17 cellular contexts compared by ENCODE assay signal in the genomic region with DNA sequence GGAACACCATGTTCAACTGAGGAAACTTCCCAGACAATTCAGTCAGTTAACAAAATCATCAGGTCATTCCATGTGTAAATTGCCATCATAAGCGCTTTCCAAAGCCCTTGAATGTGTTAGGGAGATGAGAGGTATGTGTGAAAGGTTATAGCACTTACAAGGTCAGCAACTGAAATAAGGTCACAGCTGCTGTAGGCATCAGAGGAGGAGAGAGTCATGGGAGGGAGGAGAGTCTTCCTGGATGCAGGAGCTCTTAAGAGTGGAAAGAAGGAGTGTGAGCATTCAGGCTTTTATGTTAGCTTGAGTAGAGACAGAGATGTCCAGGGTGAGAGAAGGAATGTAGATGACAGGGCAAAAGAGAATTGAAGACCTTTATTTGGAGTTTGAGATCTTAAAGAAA.
DNase-seq lines count a peak whose midpoint lies in the region; ATAC-seq, FAIRE-seq and TF ChIP-seq lines count a peak whose summit lies in the region.
"Had no signal": no experiment of that assay in that cellular context is flagged by ENCODE, and none has a peak within 500 bp of the region (broad histone marks: within the 10 kb centered on the region; RNA-seq: fewer than 3 reads in every experiment).

No MANE protein-coding gene starts in this region.

- 0 out of 2 replicates have a peak overlapping the region, but pooled peaks have one; percentile 16 for H3K23ac ChIP-seq in IMR-90 (ENCODE audit: low read depth, low read length)

- no peak overlapping the region for H2BK15ac ChIP-seq in IMR-90 (ENCODE audit: low read depth, low read length)

- no peak overlapping the region for H2AK9ac ChIP-seq in IMR-90 (replicated peaks; ENCODE audit: low read depth, low read length, poor library complexity)

- H3K4me1 ChIP-seq in IMR-90 (ENCODE audit: control insufficient read depth, insufficient read depth, low read length): peaks cover 21% of the 10 kb centered on the region
- peaks cover 18% of the 10 kb centered on the region for H3K4me1 ChIP-seq in GM12878 (ENCODE audit: control insufficient read depth, insufficient read depth, low read length)
- H3K4me1 ChIP-seq: neural progenitor cell had no signal

- H3K36me3 Mint-ChIP-seq in activated CD4-positive, alpha-beta T cell treated with anti-CD3 and anti-CD28 coated beads, Interleukin-2, amount 10 ng/mL, durations not matched to agents 24 days and 14 days (ENCODE audit: low read depth): peaks cover 83% of the 10 kb centered on the region
- peaks cover 54% of the 10 kb centered on the region for H3K36me3 Mint-ChIP-seq in nephron (ENCODE audit: low read depth)

- peak overlapping the region in 1 of 2 experiments; percentile 38; a peak in 1 of 4 replicates for H4K8ac ChIP-seq in IMR-90 (ENCODE audit: low read depth in 2 of 2, low read length in 2 of 2)

- TF ChIP-seq CTCF in IMR-90 (conservative IDR thresholded peaks at IDR 0.05; ENCODE audit: low read depth, low read length) (no peak), GM12878 (IDR thresholded peaks at IDR 0.05 in 2 of 3, conservative IDR thresholded peaks at IDR 0.05 in 1 of 3; ENCODE audit: control insufficient read depth in 2 of 3, extremely low read depth in 1 of 3, insufficient read depth in 1 of 3, low read depth in 3 of 3, low read length in 3 of 3) (no peak), nephron (IDR thresholded peaks at IDR 0.05; ENCODE audit: unreplicated experiment in 3 of 3) (no peak)

- TF ChIP-seq EP300 in GM12878 (IDR thresholded peaks at IDR 0.05; ENCODE audit: borderline replicate concordance in 1 of 2, control insufficient read depth in 1 of 2, low read depth in 2 of 2, low read length in 2 of 2): no peak

- no peaks in the 10 kb centered on the region for H3K27me3 ChIP-seq in IMR-90 (ENCODE audit: control insufficient read depth, insufficient read depth, low read length)
- no peaks in the 10 kb centered on the region for H3K27me3 ChIP-seq in GM12878 (replicated peaks in 1 of 2; ENCODE audit: control insufficient read depth in 2 of 2, insufficient read depth in 2 of 2, low read length in 1 of 2)
- H3K27me3 ChIP-seq: left lung, MG63, neural progenitor cell, stomach had no signal

- no peak overlapping the region for H4K91ac ChIP-seq in IMR-90 (ENCODE audit: insufficient read depth, low read depth, low read length)

- no peak overlapping the region for H3K4ac ChIP-seq in IMR-90 (ENCODE audit: low read depth, low read length)

- H3K9me3 ChIP-seq in IMR-90 (ENCODE audit: control insufficient read depth, insufficient read depth, low read length): no peaks in the 10 kb centered on the region
- peaks cover 6% of the 10 kb centered on the region; the same call in 2 of the 3 replicates for H3K9me3 ChIP-seq in GM12878 (replicated peaks; ENCODE audit: control insufficient read depth, insufficient read depth, low read length)
- H3K9me3 ChIP-seq: A549, left lung, stomach had no signal

- intact Hi-C loops in activated CD4-positive, alpha-beta T cell treated with anti-CD3 and anti-CD28 coated beads, Interleukin-2, amount 10 ng/mL, durations not matched to agents 24 days and 14 days (cut with micrococcal nuclease): loop anchor here (1.0 to 2.0 kb wide), 2 partner anchors 8 to 21 kb away; no protein-coding TSS in a partner anchor
- intact Hi-C loops in IMR-90 (cut with micrococcal nuclease): loop anchor here (10.0 kb wide), 1 partner anchor 855 kb away; a partner anchor contains a TSS
- intact Hi-C loops in GM12878 (cut with micrococcal nuclease; ENCODE audit: unreplicated experiment): loop anchor here (2.0 to 5.0 kb wide), 2 partner anchors 17 to 117 kb away; no protein-coding TSS in a partner anchor

- no peak for TF ChIP-seq POLR2A in IMR-90 (IDR thresholded peaks at IDR 0.05; ENCODE audit: low read depth, low read length)
- TF ChIP-seq POLR2A in GM12878 (IDR thresholded peaks at IDR 0.05; ENCODE audit: low read depth, low read length): no peak

- TF ChIP-seq RAD21 in IMR-90 (IDR thresholded peaks at IDR 0.05; ENCODE audit: low read length): no peak
- no peak for TF ChIP-seq RAD21 in GM12878 (IDR thresholded peaks at IDR 0.05; ENCODE audit: insufficient read depth, low read depth, low read length)

- peak overlapping the region; percentile 78 for H3K27ac Mint-ChIP-seq in activated CD4-positive, alpha-beta T cell treated with anti-CD3 and anti-CD28 coated beads, Interleukin-2, amount 10 ng/mL, durations not matched to agents 24 days and 14 days
- H3K27ac Mint-ChIP-seq in nephron: peak overlapping the region in 2 of 3 experiments; percentile 35 to 45
- H3K27ac Mint-ChIP-seq: neural progenitor cell had no signal

- H2BK120ac ChIP-seq in IMR-90 (ENCODE audit: low read depth, low read length): peak overlapping the region; percentile 4; the same call in 1 of the 2 replicates

- 0 out of 2 replicates have a peak, but pooled peaks cover 8% of the 10 kb centered on the region for H4K20me1 ChIP-seq in IMR-90 (ENCODE audit: insufficient read depth, low read length)
- H4K20me1 ChIP-seq in GM12878 (ENCODE audit: control insufficient read depth, insufficient read depth): no peaks in the 10 kb centered on the region

- no peak overlapping the region for H4K5ac ChIP-seq in IMR-90 (ENCODE audit: low read depth, low read length)

- peak overlapping the region; percentile 62 for H3K4me3 Mint-ChIP-seq in activated CD4-positive, alpha-beta T cell treated with anti-CD3 and anti-CD28 coated beads, Interleukin-2, amount 10 ng/mL, durations not matched to agents 24 days and 14 days
- no peak overlapping the region for H3K4me3 Mint-ChIP-seq in nephron
- H3K4me3 Mint-ChIP-seq: neural progenitor cell had no signal

- WGBS in IMR-90 (ENCODE audit: extremely low coverage in 2 of 2, insufficient read length in 1 of 2), 2 experiments: no CpG with 5 or more reads among the region's 1 CpG
- 100% methylated on average over 1 of the region's 1 CpG for WGBS in GM12878 (ENCODE audit: insufficient coverage, insufficient replicate concordance, low lambda C conversion rate, missing lambda C conversion rate)

- H3K4me2 ChIP-seq in IMR-90 (ENCODE audit: low read depth, low read length): no peak overlapping the region
- H3K4me2 ChIP-seq in GM12878 (ENCODE audit: control insufficient read depth, insufficient read depth): no peak overlapping the region
- H3K4me2 ChIP-seq: A549, neural progenitor cell had no signal

- H2BK20ac ChIP-seq in IMR-90 (ENCODE audit: low read depth, low read length): no peak overlapping the region

- RAD21 ChIA-PET in GM12878 (lab: Charles Lee; ENCODE audit: unreplicated experiment): interaction anchor here (1.0 kb wide), 1 partner anchor 8 kb away, joined by 4 read pairs; no protein-coding TSS in a partner anchor

- FAIRE-seq in GM12878 (lab: Jason Lieb, UNC): no peak
- FAIRE-seq: A549, G401.6 had no signal

- peaks cover 41 to 83% of the 10 kb centered on the region in 2 experiments for H3K79me1 ChIP-seq in IMR-90 (ENCODE audit: low read depth in 1 of 2, low read length in 2 of 2)

- peaks cover 28% of the 10 kb centered on the region for H3K79me2 ChIP-seq in GM12878 (ENCODE audit: control insufficient read depth, insufficient read depth, low read length)

- 0 out of 2 replicates have a peak overlapping the region, but pooled peaks have one; percentile 34 for H2AK5ac ChIP-seq in IMR-90 (ENCODE audit: low read depth, low read length)

- no peak overlapping the region for H3K9ac ChIP-seq in IMR-90 (ENCODE audit: low read depth, low read length)
- H3K9ac ChIP-seq in GM12878 (ENCODE audit: control insufficient read depth, insufficient read depth, low read length): no peak overlapping the region
- H3K9ac ChIP-seq: neural progenitor cell had no signal

- dilution Hi-C loops in IMR-90 (cut with HindIII; ENCODE audit: low sequenced_read_pairs, unreplicated experiment): no loop called here

- POLR2A ChIA-PET in IMR-90 (lab: Charles Lee; ENCODE audit: unreplicated experiment) (no interaction called here), GM12878 (lab: Charles Lee) (interaction anchor here (0.8 to 1.0 kb wide), 3 partner anchors 19 to 116 kb away, joined by 3 to 4 read pairs (median 3); no protein-coding TSS in a partner anchor)

- SMC1A ChIA-PET in GM12878 (lab: Charles Lee; ENCODE audit: uncharacterized antibody, unreplicated experiment): interaction anchor here (1.0 to 3.3 kb wide), 3 partner anchors 18 to 65 kb away, joined by 5 to 15 read pairs (median 12); no protein-coding TSS in a partner anchor

- no peak overlapping the region for H3K4me3 ChIP-seq in IMR-90 (ENCODE audit: insufficient read depth, low read depth, low read length)
- H3K4me3 ChIP-seq in GM12878: no peak overlapping the region
- H3K4me3 ChIP-seq: A549, left lung, MG63, neural progenitor cell, skin epidermis, stomach had no signal

- H3K56ac ChIP-seq in IMR-90 (ENCODE audit: extremely low read depth, insufficient read depth, low read length): no peak overlapping the region

- BruUV-seq in IMR-90 (replicated peaks; lab: Mats Ljungman, UMichigan) (no TSS peak), GM12878 (replicated peaks; lab: Mats Ljungman, UMichigan) (no TSS peak)

- H3K9me3 Mint-ChIP-seq in activated CD4-positive, alpha-beta T cell treated with anti-CD3 and anti-CD28 coated beads, Interleukin-2, amount 10 ng/mL, durations not matched to agents 24 days and 14 days: peaks cover 14% of the 10 kb centered on the region
- H3K9me3 Mint-ChIP-seq in nephron: peaks cover 9% of the 10 kb centered on the region

- no peak for DNase-seq in activated CD4-positive, alpha-beta T cell treated with anti-CD3 and anti-CD28 coated beads, Interleukin-2, amount 10 ng/mL, durations not matched to agents 24 days and 14 days
- DNase-seq in activated CD4-positive, alpha-beta T cell treated with anti-CD3 and anti-CD28 coated beads, Interleukin-2, amount 50 U/mL, for 4 hours: no peak
- DNase-seq in IMR-90 (no peak), GM12878 (ENCODE audit: low read depth, low spot score) (no peak), caudate nucleus (lab: John Stamatoyannopoulos, UW) (no peak), NCI-H774 (lab: John Stamatoyannopoulos, UW) (no peak), mesenteric fat pad (ENCODE audit: low spot score) (no peak)
- DNase-seq: COR-L47, left lung, MG63, NCI-H2081, stomach had no signal

- H3K14ac ChIP-seq in IMR-90 (replicated peaks; ENCODE audit: low read depth, low read length): no peak overlapping the region; the same call in 1 of the 2 replicates

- H3K18ac ChIP-seq in IMR-90 (ENCODE audit: low read depth, low read length): peak overlapping the region; percentile 42; the same call in 1 of the 2 replicates

- H3K36me3 ChIP-seq in IMR-90 (ENCODE audit: control insufficient read depth, insufficient read depth, low read length) (peaks cover 13% of the 10 kb centered on the region), GM12878 (ENCODE audit: control insufficient read depth in 2 of 2, insufficient read depth in 2 of 2, low read length in 1 of 2) (peaks cover 8 to 28% of the 10 kb centered on the region in 2 experiments; a peak in 3 of 4 replicates)
- H3K36me3 ChIP-seq: neural progenitor cell had no signal

- H3K27ac ChIP-seq in IMR-90 (ENCODE audit: insufficient read depth, low read length) (no peak overlapping the region), GM12878 (ENCODE audit: control insufficient read depth, insufficient read depth) (peak overlapping the region; percentile 36), caudate nucleus (ENCODE audit: low read depth, low read length) (no peak overlapping the region)
- H3K27ac ChIP-seq: A549, neural progenitor cell had no signal

- ATAC-seq in IMR-90 (ENCODE audit: low read depth) (no peak), GM12878 (no peak)
- ATAC-seq: A549, left lung had no signal

- H2BK5ac ChIP-seq in IMR-90 (ENCODE audit: low read depth, low read length, poor library complexity, severe bottlenecking): no peak overlapping the region

- in situ Hi-C loops in IMR-90 (cut with MboI; ENCODE audit: low sequenced_read_pairs) (no loop called here), GM12878 (cut with MboI) (no loop called here)

- H3K27me3 Mint-ChIP-seq in activated CD4-positive, alpha-beta T cell treated with anti-CD3 and anti-CD28 coated beads, Interleukin-2, amount 10 ng/mL, durations not matched to agents 24 days and 14 days: no peaks in the 10 kb centered on the region
- no peaks in the 10 kb centered on the region for H3K27me3 Mint-ChIP-seq in nephron (ENCODE audit: low read depth)

- H2AFZ ChIP-seq in IMR-90 (replicated peaks; ENCODE audit: low read length, poor library complexity) (no peak overlapping the region), GM12878 (ENCODE audit: control insufficient read depth, low read depth, low read length) (no peak overlapping the region)
- H2AFZ ChIP-seq: neural progenitor cell had no signal

- CTCF ChIA-PET in IMR-90 (lab: Yijun Ruan, JAX) (interaction anchor here (1.1 kb wide), 1 partner anchor 19 kb away, joined by 3 read pairs; no protein-coding TSS in a partner anchor), GM12878 (lab: Yijun Ruan, JAX) (interaction anchor here (0.8 to 2.5 kb wide), 3 partner anchors 16 to 19 kb away, joined by 3 to 8 read pairs (median 8); no protein-coding TSS in a partner anchor)

- peaks cover 74% of the 10 kb centered on the region for H3K4me1 Mint-ChIP-seq in activated CD4-positive, alpha-beta T cell treated with anti-CD3 and anti-CD28 coated beads, Interleukin-2, amount 10 ng/mL, durations not matched to agents 24 days and 14 days
- peaks cover 29% of the 10 kb centered on the region for H3K4me1 Mint-ChIP-seq in nephron
- H3K4me1 Mint-ChIP-seq: neural progenitor cell had no signal

- peaks cover 12% of the 10 kb centered on the region for H3K9me1 ChIP-seq in IMR-90 (ENCODE audit: insufficient read depth, low read length)
